Comparison of ENCODE assay signal across 9 cellular contexts in the genomic region with DNA sequence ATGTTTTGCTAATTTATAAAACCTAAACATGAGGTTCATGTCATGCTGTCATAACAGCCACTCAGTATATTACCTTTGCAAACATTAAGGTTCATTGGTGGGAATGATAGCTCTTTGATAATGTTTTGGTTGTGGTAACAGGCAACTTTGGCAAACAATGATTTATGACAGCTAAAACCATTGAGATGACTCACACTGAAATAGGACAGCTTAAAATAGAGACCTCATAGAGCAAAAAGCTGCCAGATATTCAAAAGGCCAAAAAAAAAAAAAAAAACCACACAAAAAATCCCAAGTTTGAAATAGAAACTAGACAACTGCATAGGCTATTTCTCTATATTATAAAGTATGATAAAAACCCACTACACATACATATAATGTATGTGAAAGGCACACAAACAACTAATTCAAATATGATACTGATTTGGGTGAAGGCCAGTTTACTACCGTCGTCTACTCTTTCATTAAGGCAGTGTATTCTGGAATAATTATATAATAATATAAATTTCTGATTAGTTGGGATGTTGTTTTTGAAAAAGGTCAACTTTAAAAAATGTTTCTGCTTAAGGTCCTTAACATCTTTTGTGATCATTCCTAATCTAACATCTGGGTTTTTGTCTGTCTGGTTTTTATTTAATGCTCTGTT.
A peak's percentile ranks its signal among the peaks of the same experiment; 100 is the strongest.
DNase-seq lines count a peak whose midpoint lies in the region; ATAC-seq lines count a peak whose summit lies in the region.
"Had no signal": no experiment of that assay in that cellular context is flagged by ENCODE, and none has a peak within 500 bp of the region (broad histone marks: within the 10 kb centered on the region; RNA-seq: fewer than 3 reads in every experiment).

No MANE protein-coding gene starts in this region.

- no peak overlapping the region for H3K4me2 ChIP-seq in trophoblast cell (ENCODE audit: low read length)

- no peak overlapping the region for H3K27ac ChIP-seq in trophoblast cell (ENCODE audit: low read depth, low read length)
- H3K27ac ChIP-seq: HL-60 had no signal

- no peaks in the 10 kb centered on the region for H3K27me3 ChIP-seq in trophoblast cell (ENCODE audit: insufficient read depth, low read length)

- H2BK120ac ChIP-seq in trophoblast cell (ENCODE audit: insufficient read depth, low read length, poor library complexity): no peak overlapping the region

- H3K9me3 ChIP-seq in trophoblast cell (ENCODE audit: insufficient read depth, low read depth, low read length): no peaks in the 10 kb centered on the region

- H3K79me2 ChIP-seq in trophoblast cell (ENCODE audit: control insufficient read depth, insufficient read depth, low read length, poor library complexity): no peaks in the 10 kb centered on the region

- H3K4me3 ChIP-seq in skeletal muscle cell (ENCODE audit: low read depth, low read length) (no peak overlapping the region), trophoblast cell (ENCODE audit: low read depth, low read length) (no peak overlapping the region)

- H4K8ac ChIP-seq in trophoblast cell (ENCODE audit: low read depth, low read length): no peak overlapping the region

- H4K12ac ChIP-seq in trophoblast cell (ENCODE audit: low read depth, low read length): no peak overlapping the region

- no peaks in the 10 kb centered on the region for H3K36me3 ChIP-seq in trophoblast cell (ENCODE audit: control insufficient read depth in 1 of 2, insufficient read depth in 2 of 2, low read length in 2 of 2)

- ATAC-seq in GM18511 (IDR thresholded peaks at IDR 0.05; ENCODE audit: unreplicated experiment) (peak; percentile 57), HG02798 (IDR thresholded peaks at IDR 0.05; ENCODE audit: poor library complexity, unreplicated experiment) (peak; percentile 63)

- H2BK5ac ChIP-seq in trophoblast cell (ENCODE audit: low read depth, low read length, poor library complexity): no peak overlapping the region

- no peaks in the 10 kb centered on the region for H3K79me1 ChIP-seq in trophoblast cell (ENCODE audit: low read length)

- no peak overlapping the region for H3K9ac ChIP-seq in trophoblast cell (ENCODE audit: low read length)

- no peak overlapping the region for H3K18ac ChIP-seq in trophoblast cell (ENCODE audit: low read length)

- no peak overlapping the region for H2AK5ac ChIP-seq in trophoblast cell (ENCODE audit: low read length)

- no CpG with 5 or more reads among the region's 2 CpGs for WGBS in trophoblast cell (ENCODE audit: extremely low coverage, insufficient coverage, insufficient read length)

- H3K4ac ChIP-seq in trophoblast cell (ENCODE audit: low read depth, low read length): no peak overlapping the region

- H3K23ac ChIP-seq in trophoblast cell (ENCODE audit: low read length): no peak overlapping the region

- DNase-seq in OCI-M1 (lab: John Stamatoyannopoulos, UW): peak; percentile 68
- peak; percentile 26 for DNase-seq in skeletal muscle cell (ENCODE audit: low read depth)
- no peak for DNase-seq in NCI-H1092 (lab: John Stamatoyannopoulos, UW)
- DNase-seq in trophoblast cell: no peak
- no peak for DNase-seq in NCI-H2107 (lab: John Stamatoyannopoulos, UW)
- DNase-seq: NCI-H510A had no signal

- H2AFZ ChIP-seq in trophoblast cell (ENCODE audit: insufficient read depth, low read length, poor library complexity): no peak overlapping the region

- H2BK12ac ChIP-seq in trophoblast cell (ENCODE audit: low read length): no peak overlapping the region

- H3K4me1 ChIP-seq in trophoblast cell (ENCODE audit: control insufficient read depth in 1 of 2, insufficient read depth in 2 of 2, low read length in 2 of 2): peaks cover 0 to 3% of the 10 kb centered on the region in 2 experiments

- H3K14ac ChIP-seq in trophoblast cell (ENCODE audit: low read length): no peak overlapping the region

- no peak overlapping the region for H4K91ac ChIP-seq in trophoblast cell (ENCODE audit: low read depth, low read length)

Comparison
In these comparisons a context has a peak if more than half of its experiments do, and no peak if none do; other contexts are left out.
1. DNase-seq: peak in OCI-M1 (single experiment) and skeletal muscle cell (single experiment); none in NCI-H1092 (single experiment), trophoblast cell (0 of 2) and NCI-H2107 (single experiment).